22 cellular contexts compared by ENCODE assay signal in the genomic region with DNA sequence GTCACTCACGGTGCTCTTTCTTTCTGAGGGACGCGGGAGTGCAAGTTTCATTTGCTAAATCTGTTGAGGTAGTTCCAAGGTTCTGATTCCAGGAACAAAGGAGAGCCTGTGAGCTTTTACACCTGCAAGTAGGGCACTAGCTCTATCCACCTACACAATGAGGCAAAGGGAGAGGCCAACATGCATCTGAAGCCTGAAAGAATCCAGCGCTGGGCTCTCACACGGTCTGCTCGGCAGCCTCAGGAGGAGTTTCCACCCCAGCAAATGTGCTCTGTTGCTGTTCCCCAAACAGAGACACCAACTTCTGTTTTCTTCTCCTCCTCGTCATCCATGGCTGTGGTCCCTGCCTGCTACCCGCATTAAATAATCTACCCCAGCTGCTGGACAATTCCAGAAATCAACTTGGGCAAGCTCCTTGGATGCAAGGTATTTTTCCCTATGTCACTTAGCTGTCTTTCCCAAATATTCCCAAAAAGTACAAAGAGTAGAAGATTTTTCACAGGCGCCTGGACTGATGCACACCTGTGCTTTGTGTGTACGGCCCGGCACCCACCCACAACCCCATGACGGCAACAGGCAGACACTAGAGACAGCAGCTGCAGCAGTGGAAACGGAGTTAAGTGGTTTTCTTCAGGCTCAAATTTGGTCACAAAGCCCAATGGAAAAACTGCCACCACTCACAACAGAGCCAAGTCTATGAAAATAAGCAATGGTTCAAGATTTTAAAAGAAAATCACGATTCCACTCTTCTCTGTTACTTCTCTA.
"Had no signal": no experiment of that assay in that cellular context is flagged by ENCODE, and none has a peak within 500 bp of the region (broad histone marks: within the 10 kb centered on the region; RNA-seq: fewer than 3 reads in every experiment).

No MANE protein-coding gene starts in this region.

- FAIRE-seq: endometrium, keratinocyte, small intestine had no signal

- H3K27me3 ChIP-seq: adrenal gland, colonic mucosa, hepatocyte, stomach, testis, upper lobe of right lung had no signal

- H3K9me3 Mint-ChIP-seq: activated naive CD4-positive, alpha-beta T cell treated with anti-CD3 and anti-CD28 coated beads for 36 hours; activated T-helper 2 cell treated with anti-CD3 and anti-CD28 coated beads, Interferon-gamma antibody, Interleukin-2, Interleukin-4, amounts not matched to agents 10 μg/mL and 5 μg/mL and 100 μg/mL, durations not matched to agents 14 hours and 24 hours and 36 hours; natural killer cell treated with Interleukin-12 subunit alpha and Interleukin-12 subunit beta and Interleukin-15 and Interleukin-18, amount 100 ng/mL, for 72 hours had no signal

- H3K79me2 ChIP-seq: hepatocyte had no signal

- ATAC-seq: activated CD4-positive, CD25-positive, alpha-beta regulatory T cell treated with anti-CD3 and anti-CD28 coated beads, Interleukin-2, amount 50 U/mL, for 24 hours; natural killer cell treated with Interleukin-12 subunit alpha and Interleukin-12 subunit beta and Interleukin-15 and Interleukin-18, amount 100 ng/mL, for 72 hours; right cardiac atrium; upper lobe of right lung had no signal

- H3K9me3 ChIP-seq: adrenal gland, colonic mucosa, left ventricle myocardium inferior, prostate gland, stomach, testis, upper lobe of right lung had no signal

- H3K4me2 ChIP-seq: hepatocyte had no signal

- H3K27ac Mint-ChIP-seq: activated naive CD4-positive, alpha-beta T cell treated with anti-CD3 and anti-CD28 coated beads for 36 hours; activated T-helper 2 cell treated with anti-CD3 and anti-CD28 coated beads, Interferon-gamma antibody, Interleukin-2, Interleukin-4, amounts not matched to agents 10 μg/mL and 5 μg/mL and 100 μg/mL, durations not matched to agents 14 hours and 24 hours and 36 hours; natural killer cell treated with Interleukin-12 subunit alpha and Interleukin-12 subunit beta and Interleukin-15 and Interleukin-18, amount 100 ng/mL, for 72 hours had no signal

- H3K36me3 ChIP-seq: colonic mucosa, prostate gland had no signal

- H3K36me3 Mint-ChIP-seq: natural killer cell treated with Interleukin-12 subunit alpha and Interleukin-12 subunit beta and Interleukin-15 and Interleukin-18, amount 100 ng/mL, for 72 hours had no signal

- H3K4me1 ChIP-seq: prostate gland, upper lobe of right lung had no signal

- DNase-seq: activated CD4-positive, alpha-beta T cell treated with anti-CD3 and anti-CD28 coated beads, Interleukin-2, amount 50 U/mL, for 1 hour; activated naive CD4-positive, alpha-beta T cell treated with anti-CD3 and anti-CD28 coated beads for 36 hours; caudate nucleus; colonic mucosa; left ventricle myocardium inferior; nucleus accumbens; right cardiac atrium; small intestine; stimulated activated CD4-positive, alpha-beta T cell treated with anti-CD3 and anti-CD28 coated beads, Interleukin-4, amount 100 ng/mL, for 4 hours; stimulated activated CD8-positive, alpha-beta memory T cell treated with anti-CD3 and anti-CD28 coated beads, Interleukin-4, amount 100 ng/mL, for 48 hours; stomach; T-helper 9 cell; testis; upper lobe of right lung had no signal

- H3K4me3 Mint-ChIP-seq: activated naive CD4-positive, alpha-beta T cell treated with anti-CD3 and anti-CD28 coated beads for 36 hours; natural killer cell treated with Interleukin-12 subunit alpha and Interleukin-12 subunit beta and Interleukin-15 and Interleukin-18, amount 100 ng/mL, for 72 hours had no signal

- H3K27ac ChIP-seq: adrenal gland, colonic mucosa, hepatocyte, left ventricle myocardium inferior, prostate gland, stomach, testis, upper lobe of right lung had no signal

- H3K4me3 ChIP-seq: adrenal gland, colonic mucosa, hepatocyte, left ventricle myocardium inferior, prostate gland, stomach, testis, upper lobe of right lung had no signal

- H2AFZ ChIP-seq: hepatocyte had no signal
